In the genomic region with DNA sequence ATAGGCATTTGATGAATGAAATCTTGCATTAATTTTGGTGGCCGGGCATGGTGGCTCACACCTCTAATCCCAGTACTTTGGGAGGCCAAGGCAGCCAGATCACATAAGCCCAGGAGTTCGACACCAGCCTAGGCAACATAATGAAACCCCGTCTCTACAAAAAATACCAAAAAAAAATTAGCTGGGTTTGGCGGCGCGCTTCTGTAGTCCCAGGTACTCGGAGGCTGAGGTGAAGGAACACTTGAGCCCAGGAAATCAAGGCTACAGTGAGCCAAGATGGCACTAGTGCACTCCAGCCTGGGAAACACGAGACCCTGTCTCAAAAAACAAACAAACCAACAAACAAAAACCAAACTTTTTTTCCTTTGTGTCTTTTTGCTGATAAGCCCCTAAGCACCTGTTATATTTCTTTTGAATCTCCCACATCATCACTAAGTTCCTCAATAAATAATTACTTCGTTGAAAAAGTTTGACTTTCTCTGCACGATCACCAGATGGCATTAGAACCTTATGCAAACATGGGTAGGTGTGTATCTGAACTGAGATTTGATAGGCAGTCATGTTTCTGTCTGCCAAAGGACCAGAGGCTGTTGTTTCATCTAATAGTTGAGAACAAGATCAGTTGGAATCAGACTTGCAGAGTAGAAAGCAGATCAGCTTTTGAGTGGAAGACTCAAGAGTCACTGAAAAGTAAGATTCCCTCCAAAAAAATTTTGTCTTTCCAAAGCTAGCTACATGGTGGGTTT, we compare ENCODE assay signal across 12 cellular contexts. TPM values are rescaled to one million over a fixed set of nuclear protein-coding genes. Genes with fewer than 3 reads are reported as not detected.
DNase-seq lines count a peak whose midpoint lies in the region; ATAC-seq and TF ChIP-seq lines count a peak whose summit lies in the region.
"Had no signal": no experiment of that assay in that cellular context is flagged by ENCODE, and none has a peak within 500 bp of the region (broad histone marks: within the 10 kb centered on the region; RNA-seq: fewer than 3 reads in every experiment).

No MANE protein-coding gene starts in this region.

- H3K27me3 Mint-ChIP-seq in activated naive CD8-positive, alpha-beta T cell treated with anti-CD3 and anti-CD28 coated beads, Interleukin-2, amount 10 ng/mL, durations not matched to agents 7 days and 5 days, result no peaks in the 10 kb centered on the region
- H3K27me3 Mint-ChIP-seq in naive thymus-derived CD4-positive, alpha-beta T cell, result no peaks in the 10 kb centered on the region

- POLR2A ChIA-PET in GM10248 (lab: Yijun Ruan, JAX), result interaction anchor here (0.7 to 1.6 kb wide), 3 partner anchors 8 to 88 kb away, joined by 3 to 10 read pairs (median 4); no protein-coding TSS in a partner anchor
- POLR2A ChIA-PET in activated naive CD8-positive, alpha-beta T cell treated with anti-CD3 and anti-CD28 coated beads, Interleukin-2, amount 10 ng/mL, durations not matched to agents 7 days and 5 days (lab: Charles Lee), result no interaction called here
- POLR2A ChIA-PET in naive thymus-derived CD4-positive, alpha-beta T cell (lab: Charles Lee), result interaction anchor here (1.3 kb wide), 1 partner anchor 16 kb away, joined by 3 read pairs; no protein-coding TSS in a partner anchor

- H3K4me1 Mint-ChIP-seq in activated naive CD8-positive, alpha-beta T cell treated with anti-CD3 and anti-CD28 coated beads, Interleukin-2, amount 10 ng/mL, durations not matched to agents 7 days and 5 days, result peaks cover 7% of the 10 kb centered on the region
- H3K4me1 Mint-ChIP-seq in naive thymus-derived CD4-positive, alpha-beta T cell, result peaks cover 0 to 20% (median 5%) of the 10 kb centered on the region in 7 donors

- H3K36me3 ChIP-seq in Loucy (ENCODE audit: insufficient read depth, low read length), result no peaks in the 10 kb centered on the region
- peaks cover 0 to 12% (median 0%) of the 10 kb centered on the region in 3 experiments for H3K36me3 ChIP-seq in naive thymus-derived CD4-positive, alpha-beta T cell (ENCODE audit: control insufficient read depth in 2 of 3, insufficient read depth in 3 of 3, low read length in 3 of 3)

- DNase-seq in GM10248 (ENCODE audit: extremely low spot score), result no peak
- DNase-seq in activated naive CD8-positive, alpha-beta T cell treated with anti-CD3 and anti-CD28 coated beads, Interleukin-2, amount 10 ng/mL, durations not matched to agents 7 days and 5 days, result no peak
- peak in 4 of 9 donors; percentile 21 to 38 (median 34) for DNase-seq in naive thymus-derived CD4-positive, alpha-beta T cell
- no peak for DNase-seq in nucleus accumbens (lab: John Stamatoyannopoulos, UW)
- DNase-seq: activated naive CD4-positive, alpha-beta T cell treated with Interleukin-2 at 50 U/mL for 16 hours; esophagus squamous epithelium; HCEC 1CT; midbrain; stimulated activated CD4-positive, alpha-beta T cell treated with anti-CD3 and anti-CD28 coated beads, Interleukin-4, amount 100 ng/mL, for 1 hour had no signal

- H3K4me3 Mint-ChIP-seq in activated naive CD8-positive, alpha-beta T cell treated with anti-CD3 and anti-CD28 coated beads, Interleukin-2, amount 10 ng/mL, durations not matched to agents 7 days and 5 days, result no peak overlapping the region
- H3K4me3 Mint-ChIP-seq in naive thymus-derived CD4-positive, alpha-beta T cell, result no peak overlapping the region

- TF ChIP-seq CTCF in GM10248 (IDR thresholded peaks at IDR 0.05; ENCODE audit: control extremely low read depth, extremely low read depth, low read depth, missing control alignments), result peak; percentile 10
- peak; percentile 61 for TF ChIP-seq CTCF in Loucy (conservative IDR thresholded peaks at IDR 0.05; ENCODE audit: low read length)

- H3K9me3 ChIP-seq in Loucy (ENCODE audit: insufficient read depth, low read depth, low read length), result no peaks in the 10 kb centered on the region
- no peaks in the 10 kb centered on the region for H3K9me3 ChIP-seq in naive thymus-derived CD4-positive, alpha-beta T cell (ENCODE audit: control insufficient read depth in 2 of 3, low read length in 3 of 3)
- H3K9me3 ChIP-seq: esophagus squamous epithelium had no signal

- no peaks in the 10 kb centered on the region for H3F3A ChIP-seq in Loucy (ENCODE audit: low read depth)

- H3K27me3 ChIP-seq in Loucy (ENCODE audit: insufficient read depth, low read length, poor library complexity, severe bottlenecking), result no peaks in the 10 kb centered on the region
- H3K27me3 ChIP-seq in naive thymus-derived CD4-positive, alpha-beta T cell (ENCODE audit: control insufficient read depth in 2 of 2, insufficient read depth in 2 of 2, low read length in 2 of 2), result no peaks in the 10 kb centered on the region
- H3K27me3 ChIP-seq: esophagus squamous epithelium had no signal

- no peak overlapping the region for H2AFZ ChIP-seq in Loucy (ENCODE audit: low read length)

- H3K36me3 Mint-ChIP-seq in activated naive CD8-positive, alpha-beta T cell treated with anti-CD3 and anti-CD28 coated beads, Interleukin-2, amount 10 ng/mL, durations not matched to agents 7 days and 5 days, result peaks cover 22% of the 10 kb centered on the region
- peaks cover 15 to 33% (median 21%) of the 10 kb centered on the region in 5 donors for H3K36me3 Mint-ChIP-seq in naive thymus-derived CD4-positive, alpha-beta T cell

- H3K9ac ChIP-seq in Loucy (ENCODE audit: low read depth, low read length, poor library complexity, severe bottlenecking), result no peak overlapping the region

- no peaks in the 10 kb centered on the region for H4K20me1 ChIP-seq in Loucy (ENCODE audit: insufficient read depth, low read length, poor library complexity, severe bottlenecking)

- H3K79me2 ChIP-seq in Loucy (ENCODE audit: insufficient read depth, low read length), result 0 out of 2 replicates have a peak, but pooled peaks cover 1% of the 10 kb centered on the region

- CTCF ChIA-PET in GM10248 (lab: Yijun Ruan, JAX), result interaction anchor here (1.4 to 2.8 kb wide), 2 partner anchors 11 to 54 kb away, joined by 7 to 15 read pairs; a partner anchor contains a TSS
- CTCF ChIA-PET in naive thymus-derived CD4-positive, alpha-beta T cell (lab: Charles Lee), result interaction anchor here (0.6 to 2.7 kb wide), 3 partner anchors 29 to 226 kb away, joined by 3 to 6 read pairs (median 6); no protein-coding TSS in a partner anchor

- no peaks in the 10 kb centered on the region for H3K9me2 ChIP-seq in Loucy (replicated peaks; ENCODE audit: low read depth, low read length)

- H3K4me3 ChIP-seq in Loucy (ENCODE audit: low read length, poor library complexity, severe bottlenecking), result no peak overlapping the region
- H3K4me3 ChIP-seq in naive thymus-derived CD4-positive, alpha-beta T cell (ENCODE audit: low read length), result no peak overlapping the region
- H3K4me3 ChIP-seq: esophagus squamous epithelium had no signal

- no peak overlapping the region for H3K27ac ChIP-seq in naive thymus-derived CD4-positive, alpha-beta T cell (ENCODE audit: low read depth, low read length)
- H3K27ac ChIP-seq: esophagus squamous epithelium had no signal

- peak; percentile 47 for ATAC-seq in activated naive CD8-positive, alpha-beta T cell treated with anti-CD3 and anti-CD28 coated beads, Interleukin-2, amount 10 ng/mL, durations not matched to agents 7 days and 5 days (ENCODE audit: low read depth)
- ATAC-seq in naive thymus-derived CD4-positive, alpha-beta T cell, result peak; percentile 57
- ATAC-seq in activated CD4-positive, CD25-positive, alpha-beta regulatory T cell treated with anti-CD3 and anti-CD28 coated beads, Interleukin-2, amount 50 U/mL, for 24 hours, result no peak
- ATAC-seq in HG03045 (IDR thresholded peaks at IDR 0.05; ENCODE audit: unreplicated experiment), result no peak

- intact Hi-C loops in naive thymus-derived CD4-positive, alpha-beta T cell (cut with micrococcal nuclease), result loop anchor here in 1 of 2 donors (1.0 to 5.0 kb wide), 7 partner anchors 53 to 477 kb away; a partner anchor contains a TSS

- no peaks in the 10 kb centered on the region for H3K9me3 Mint-ChIP-seq in activated naive CD8-positive, alpha-beta T cell treated with anti-CD3 and anti-CD28 coated beads, Interleukin-2, amount 10 ng/mL, durations not matched to agents 7 days and 5 days
- H3K9me3 Mint-ChIP-seq in naive thymus-derived CD4-positive, alpha-beta T cell, result peaks cover 0 to 3% (median 0%) of the 10 kb centered on the region in 11 donors

- no peaks in the 10 kb centered on the region for H3K4me1 ChIP-seq in Loucy (ENCODE audit: insufficient read depth, low read length, poor library complexity, severe bottlenecking)
- peaks cover 0 to 3% of the 10 kb centered on the region in 2 donors for H3K4me1 ChIP-seq in naive thymus-derived CD4-positive, alpha-beta T cell (ENCODE audit: control insufficient read depth in 2 of 2, insufficient read depth in 2 of 2, low read length in 2 of 2)

- peak overlapping the region; percentile 60 for H3K27ac Mint-ChIP-seq in activated naive CD8-positive, alpha-beta T cell treated with anti-CD3 and anti-CD28 coated beads, Interleukin-2, amount 10 ng/mL, durations not matched to agents 7 days and 5 days
- peak overlapping the region in 2 of 9 donors; percentile 0 to 7 for H3K27ac Mint-ChIP-seq in naive thymus-derived CD4-positive, alpha-beta T cell

- no peak overlapping the region for H3K4me2 ChIP-seq in Loucy (ENCODE audit: low read depth, low read length, poor library complexity, severe bottlenecking)

RNA-seq across cellular contexts. Expression of a gene that starts 5.5 kb away (rescaled TPM):
- 100 to 1,000 TPM; 174 to 183 TPM for total RNA-seq in activated naive CD8-positive, alpha-beta T cell treated with anti-CD3 and anti-CD28 coated beads, Interleukin-2, amount 10 ng/mL, durations not matched to agents 7 days and 5 days
- 100 to 1,000 TPM; 219 to 333 (median 274) TPM for total RNA-seq in naive thymus-derived CD4-positive, alpha-beta T cell
- 100 to 1,000 TPM; 313 to 379 TPM for polyA plus RNA-seq in naive thymus-derived CD4-positive, alpha-beta T cell

RNA-seq across cellular contexts. Expression of a gene that starts 53.6 kb away (rescaled TPM):
- total RNA-seq in activated naive CD8-positive, alpha-beta T cell treated with anti-CD3 and anti-CD28 coated beads, Interleukin-2, amount 10 ng/mL, durations not matched to agents 7 days and 5 days, result 100 to 1,000 TPM; 108 to 118 TPM
- total RNA-seq in naive thymus-derived CD4-positive, alpha-beta T cell, result 100 to 1,000 TPM in 3 of 5 experiments, 10 to 100 TPM in 2; 88.8 to 121 (median 106) TPM
- polyA plus RNA-seq in naive thymus-derived CD4-positive, alpha-beta T cell, result 100 to 1,000 TPM; 374 to 417 TPM

Comparison
In these comparisons a context has a peak if more than half of its experiments do, and no peak if none do; other contexts are left out.
1. ATAC-seq: peak in activated naive CD8-positive, alpha-beta T cell treated with anti-CD3 and anti-CD28 coated beads, Interleukin-2, amount 10 ng/mL, durations not matched to agents 7 days and 5 days (single experiment) and naive thymus-derived CD4-positive, alpha-beta T cell (single experiment); none in activated CD4-positive, CD25-positive, alpha-beta regulatory T cell treated with anti-CD3 and anti-CD28 coated beads, Interleukin-2, amount 50 U/mL, for 24 hours (0 of 2) and HG03045 (single experiment).